Comparison of ENCODE assay signal across 8 cellular contexts in the genomic region with DNA sequence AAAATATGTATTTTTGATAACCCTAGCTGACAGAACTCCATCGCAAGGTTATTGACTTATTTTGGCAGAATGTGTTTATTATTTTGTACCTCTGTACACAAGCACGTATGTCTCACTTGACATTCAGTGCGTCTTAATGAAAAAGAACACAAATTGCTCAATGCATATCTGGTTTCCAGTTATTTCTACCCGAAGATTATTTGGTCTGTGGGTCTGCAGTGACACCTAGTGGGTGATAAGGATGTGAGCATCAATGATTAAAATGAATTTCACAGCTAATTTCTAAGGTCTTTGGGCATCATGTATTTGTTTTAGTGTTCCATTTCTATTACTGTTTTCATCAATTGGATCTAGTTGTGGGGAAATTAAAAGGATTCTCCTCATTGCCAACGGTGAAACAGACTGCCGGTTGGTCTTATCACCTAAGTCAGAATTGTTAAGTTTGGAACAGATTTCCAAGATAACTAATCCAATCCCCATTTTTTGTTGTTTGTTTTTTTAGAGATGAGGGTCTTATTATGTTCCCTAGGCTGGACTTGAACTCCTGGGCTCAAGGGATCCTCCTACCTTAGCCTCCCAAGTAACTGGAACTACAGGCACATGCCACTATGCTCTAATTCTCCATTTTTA. TPM values are rescaled to one million over a fixed set of nuclear protein-coding genes. Genes with fewer than 3 reads are reported as not detected.
DNase-seq lines count a peak whose midpoint lies in the region; ATAC-seq, FAIRE-seq and TF ChIP-seq lines count a peak whose summit lies in the region.

No MANE protein-coding gene starts in this region.

- no peak overlapping the region for H2BK12ac ChIP-seq in H1 (ENCODE audit: low read depth, low read length)

- H3K27me3 ChIP-seq in H1 (replicated peaks in 1 of 4; ENCODE audit: control insufficient read depth in 3 of 4, extremely low read depth in 1 of 4, insufficient read depth in 3 of 4, low read length in 3 of 4) (no peaks in the 10 kb centered on the region), transverse colon (no peaks in the 10 kb centered on the region)

- H2BK20ac ChIP-seq in H1 (ENCODE audit: low read length) = no peak overlapping the region

- H3K27ac ChIP-seq in VCaP (no peak overlapping the region), H1 (ENCODE audit: low read depth, low read length) (no peak overlapping the region), transverse colon (no peak overlapping the region)

- no peak overlapping the region for H2BK120ac ChIP-seq in H1 (replicated peaks; ENCODE audit: low read depth, low read length)

- H3K9ac ChIP-seq in H1 (replicated peaks in 1 of 4; ENCODE audit: extremely low read depth in 1 of 4, low read depth in 3 of 4, low read length in 3 of 4) = no peak overlapping the region

- TF ChIP-seq POLR2A in H1 (IDR thresholded peaks at IDR 0.05; ENCODE audit: control extremely low read depth in 1 of 2, low read depth in 2 of 2, low read length in 2 of 2) (no peak), transverse colon (IDR thresholded peaks at IDR 0.05) (no peak), GM18505 (IDR thresholded peaks at IDR 0.05; ENCODE audit: borderline replicate concordance, extremely low read depth, insufficient read depth, insufficient read length) (no peak)

- no peaks in the 10 kb centered on the region for H3K9me3 ChIP-seq in H1 (ENCODE audit: insufficient read depth in 2 of 2, low read depth in 1 of 2, low read length in 1 of 2)
- no peaks in the 10 kb centered on the region for H3K9me3 ChIP-seq in transverse colon

- FAIRE-seq in A204.1 (lab: Jason Lieb, UNC) (peak; percentile 94), H1 (lab: Jason Lieb, UNC) (peak; percentile 82)

- H3K79me2 ChIP-seq in H1 (ENCODE audit: control insufficient read depth in 1 of 2, insufficient read depth in 2 of 2, low read length in 2 of 2) = no peaks in the 10 kb centered on the region

- no peak overlapping the region for H3K4ac ChIP-seq in H1 (replicated peaks; ENCODE audit: insufficient read length, low read depth, low read length)

- H3K23ac ChIP-seq in H1 (ENCODE audit: insufficient read length) = no peak overlapping the region

- TF ChIP-seq EP300 in H1 (IDR thresholded peaks at IDR 0.05; ENCODE audit: borderline replicate concordance in 1 of 2, low read depth in 2 of 2, low read length in 2 of 2) (no peak), transverse colon (IDR thresholded peaks at IDR 0.05; ENCODE audit: low read depth) (no peak)

- no peaks in the 10 kb centered on the region for H4K20me1 ChIP-seq in H1 (replicated peaks in 1 of 2; ENCODE audit: control insufficient read depth in 1 of 2, insufficient read depth in 2 of 2, low read length in 2 of 2)

- no peak for ATAC-seq in GM18505 (IDR thresholded peaks at IDR 0.05; ENCODE audit: unreplicated experiment)

- no peak overlapping the region for H4K5ac ChIP-seq in H1 (ENCODE audit: insufficient read length, low read depth, low read length)

- CTCF ChIA-PET in H1 (lab: Charles Lee; ENCODE audit: partially characterized antibody) = interaction anchor here (0.6 to 5.4 kb wide), 31 partner anchors 9 to 462 kb away, joined by 3 to 65 read pairs (median 5); a partner anchor contains a TSS

- no peak overlapping the region for H2AK5ac ChIP-seq in H1 (ENCODE audit: low read depth, low read length)

- no peak overlapping the region for H2AFZ ChIP-seq in H1 (ENCODE audit: low read length)

- H3K4me3 ChIP-seq in GM12864 (ENCODE audit: low read depth, low read length) (no peak overlapping the region), H1 (ENCODE audit: extremely low read depth in 1 of 4, insufficient read depth in 2 of 4, low read depth in 3 of 4, low read length in 4 of 4) (no peak overlapping the region), transverse colon (no peak overlapping the region)

- no peak overlapping the region for H3K4me2 ChIP-seq in H1 (ENCODE audit: insufficient read depth in 1 of 2, low read depth in 2 of 2, low read length in 2 of 2)

- peak; percentile 81 to 83 for TF ChIP-seq RAD21 in H1 (IDR thresholded peaks at IDR 0.05 in 1 of 2, conservative IDR thresholded peaks at IDR 0.05 in 1 of 2; ENCODE audit: low read depth in 2 of 2, low read length in 2 of 2)

- WGBS in H1 (ENCODE audit: extremely low coverage in 1 of 2, insufficient coverage in 1 of 2, insufficient read length in 1 of 2, insufficient replicate concordance in 2 of 2, low coverage in 1 of 2, low lambda C conversion rate in 2 of 2, missing lambda C conversion rate in 1 of 2), 2 experiments = 78% methylated on average over 6 of the region's 6 CpGs; no CpG with 5 or more reads in 1 of the 2 experiments
- WGBS in transverse colon (ENCODE audit: low coverage in 1 of 2), 2 donors = 36 to 90% methylated on average over 3 to 6 of the region's 6 CpGs

- no peak overlapping the region for H3K56ac ChIP-seq in H1 (replicated peaks; ENCODE audit: insufficient read length, low read depth, low read length)

- H3K23me2 ChIP-seq in H1 (ENCODE audit: low read depth, low read length) = no peaks in the 10 kb centered on the region; the same call in 1 of the 2 replicates

- H3K36me3 ChIP-seq in H1 (ENCODE audit: control insufficient read depth in 2 of 4, insufficient read depth in 4 of 4, low read length in 3 of 4) = peaks cover 2 to 31% (median 17%) of the 10 kb centered on the region in 4 experiments; a peak in 7 of 8 replicates
- H3K36me3 ChIP-seq in transverse colon = peaks cover 0 to 11% (median 5%) of the 10 kb centered on the region in 4 donors

- intact Hi-C loops in transverse colon (cut with DNase I; ENCODE audit: low total_unique reads) = loop anchor here (5.0 kb wide), 1 partner anchor 287 kb away; no protein-coding TSS in a partner anchor

- H4K91ac ChIP-seq in H1 (replicated peaks; ENCODE audit: insufficient read length, low read length) = no peak overlapping the region

- no peak overlapping the region for H4K8ac ChIP-seq in H1 (ENCODE audit: extremely low read depth, insufficient read depth, low read length)

- H3K4me1 ChIP-seq in H1 (replicated peaks in 1 of 4; ENCODE audit: control insufficient read depth in 3 of 4, insufficient read depth in 4 of 4, low read length in 3 of 4) = no peaks in the 10 kb centered on the region
- H3K4me1 ChIP-seq in transverse colon = no peaks in the 10 kb centered on the region

- in situ Hi-C loops in transverse colon (cut with MboI; ENCODE audit: low pct_ligation_motif_present in 1 of 4, low pct_unique_long_range_greater_than_20kb in 1 of 4, low sequenced_read_pairs in 3 of 4) = loop anchor here in 2 of 4 donors (10.0 to 25.0 kb wide), 3 partner anchors 285 to 557 kb away; a partner anchor contains a TSS

- TF ChIP-seq CTCF in GM12864 (IDR thresholded peaks at IDR 0.05; ENCODE audit: low read depth, low read length, missing control alignments) (peak; percentile 65), VCaP (conservative IDR thresholded peaks at IDR 0.05) (peak; percentile 91), H1 (IDR thresholded peaks at IDR 0.05; ENCODE audit: control extremely low read depth in 1 of 3, insufficient read depth in 1 of 3, low read depth in 1 of 3, low read length in 3 of 3) (peak in 2 of 3 experiments; percentile 60 to 73; a peak in 2 of 4 replicates), transverse colon (IDR thresholded peaks at IDR 0.05) (peak; percentile 74 to 93 (median 79))

- DNase-seq in GM12864 (ENCODE audit: low read depth) (peak; percentile 42), NCI-H2107 treated with DMSO at 0.1 percent for 48 hours (lab: John Stamatoyannopoulos, UW; ENCODE audit: unreplicated experiment) (peak; percentile 55), H1 (ENCODE audit: low read depth in 1 of 2, low spot score in 2 of 2) (no peak), mucosa of gallbladder (ENCODE audit: low spot score) (peak; percentile 58), transverse colon (peak; percentile 26)

- no peak overlapping the region for H2BK5ac ChIP-seq in H1 (ENCODE audit: low read depth, low read length)

- no peaks in the 10 kb centered on the region; the same call in 1 of the 2 replicates for H3K79me1 ChIP-seq in H1 (ENCODE audit: low read depth, low read length)

- H2BK15ac ChIP-seq in H1 (ENCODE audit: low read length) = no peak overlapping the region

- H3K18ac ChIP-seq in H1 (ENCODE audit: extremely low read depth, low read length) = no peak overlapping the region

- POLR2A ChIA-PET in H1 (lab: Charles Lee; ENCODE audit: partially characterized antibody) = interaction anchor here (1.0 to 4.9 kb wide), 3 partner anchors 12 to 55 kb away, joined by 3 to 26 read pairs (median 6); a partner anchor contains a TSS

- H3K14ac ChIP-seq in H1 (ENCODE audit: insufficient read length) = no peak overlapping the region

TF ChIP-seq in H1, 55 proteins besides CTCF, POLR2A, EP300 and RAD21 (continues in another document):
- TF ChIP-seq HDAC6 (IDR thresholded peaks at IDR 0.05; ENCODE audit: low read depth, low read length) (no peak), ZNF274 (IDR thresholded peaks at IDR 0.05; ENCODE audit: borderline replicate concordance, extremely low read depth, low read length) (no peak), KDM1A (IDR thresholded peaks at IDR 0.05; ENCODE audit: borderline replicate concordance, low read length) (no peak), TAF1 (IDR thresholded peaks at IDR 0.05; ENCODE audit: low read depth, low read length) (no peak), JUND (IDR thresholded peaks at IDR 0.05; ENCODE audit: low read length) (no peak)

RNA-seq across cellular contexts. Expression of a gene that starts 13.9 kb away (rescaled TPM):
- total RNA-seq in H1 (2021; fragmentation: NEBNext Ultra II Directional; extraction: Animal tissue kit (Norgen Biotek cat#: 25700)) = 24.7 and 25.4 TPM in 2 replicates
- 5.4 and 7.5 TPM in 2 replicates for polyA plus RNA-seq in H1 (2011; rRNA removed)
- 9.9 TPM for polyA plus RNA-seq in H1 (2011; cell fraction: cytosol; rRNA removed)
- polyA plus RNA-seq in H1 (2011; cell fraction: nucleus; rRNA removed) = 5.2 TPM
- polyA plus RNA-seq in H1 (2012, experiment 1 of 2) = 11.0 to 15.2 TPM (median 12.3 TPM) in 4 replicates
- 2.0 TPM for polyA plus RNA-seq in H1 (2012, experiment 2 of 2)
- polyA plus RNA-seq in H1 (2013, experiment 1 of 2) = 14.9 TPM
- polyA plus RNA-seq in H1 (2013, experiment 2 of 2) = 14.6 TPM
- 12.3 and 17.1 TPM in 2 replicates for polyA minus RNA-seq in H1 (2011; rRNA and poly(A)+ RNA removed)
- 13.5 TPM for polyA minus RNA-seq in H1 (2011; cell fraction: cytosol; rRNA and poly(A)+ RNA removed)
- polyA minus RNA-seq in H1 (2011; cell fraction: nucleus; rRNA and poly(A)+ RNA removed) = 16.8 TPM
- 8.4 TPM for total RNA-seq in mucosa of gallbladder
- total RNA-seq in transverse colon = 10 to 100 TPM in 2 of 4 donors, 1 to 10 TPM in 2; 7.1 to 17.1 (median 12.2) TPM

RNA-seq across cellular contexts. Expression of a gene that starts 30.4 kb away (rescaled TPM):
- 10.9 and 11.5 TPM in 2 replicates for total RNA-seq in H1 (2021; fragmentation: NEBNext Ultra II Directional; extraction: Animal tissue kit (Norgen Biotek cat#: 25700))
- 4.2 and 5.7 TPM in 2 replicates for polyA plus RNA-seq in H1 (2011; rRNA removed)
- 5.8 TPM for polyA plus RNA-seq in H1 (2011; cell fraction: cytosol; rRNA removed)
- polyA plus RNA-seq in H1 (2011; cell fraction: nucleus; rRNA removed) = 7.1 TPM
- 9.7 to 13.7 TPM (median 10.9 TPM) in 4 replicates for polyA plus RNA-seq in H1 (2012, experiment 1 of 2)
- polyA plus RNA-seq in H1 (2012, experiment 2 of 2) = 6.0 TPM
- 2.7 TPM for polyA plus RNA-seq in H1 (2013, experiment 1 of 2)
- 2.4 TPM for polyA plus RNA-seq in H1 (2013, experiment 2 of 2)
- 9.7 and 10.6 TPM in 2 replicates for polyA minus RNA-seq in H1 (2011; rRNA and poly(A)+ RNA removed)
- polyA minus RNA-seq in H1 (2011; cell fraction: cytosol; rRNA and poly(A)+ RNA removed) = 3.5 TPM
- 15.2 TPM for polyA minus RNA-seq in H1 (2011; cell fraction: nucleus; rRNA and poly(A)+ RNA removed)
- total RNA-seq in mucosa of gallbladder (4.9 TPM), transverse colon (1 to 10 TPM in 2 of 4 donors, not detected in 2; 1.8 to 2.7 TPM)

Comparison
In these comparisons a context has a peak if more than half of its experiments do, and no peak if none do; other contexts are left out.
1. DNase-seq: peak in GM12864 (single experiment), NCI-H2107 treated with DMSO at 0.1 percent for 48 hours (single experiment), mucosa of gallbladder (single experiment) and transverse colon (single experiment); none in H1 (0 of 2).
2. Peak in every context shown above with its lines, with median percentiles within 50 percentile points of each other: CTCF ChIP-seq.